13 cellular contexts compared by ENCODE assay signal in genomic region chr13:61136101-61136500, GRCh38.
"Had no signal": no experiment of that assay in that cellular context is flagged by ENCODE, and none has a peak within 500 bp of the region (broad histone marks: within the 10 kb centered on the region; RNA-seq: fewer than 3 reads in every experiment).

No MANE protein-coding gene starts in this region.

- DNase-seq: activated CD4-positive, alpha-beta T cell treated with anti-CD3 and anti-CD28 coated beads, Interleukin-2, amount 50 U/mL, for 4 hours; activated CD4-positive, CD25-positive, alpha-beta regulatory T cell treated with anti-CD3 and anti-CD28 coated beads, Interleukin-2, amount 50 U/mL, for 72 hours; activated naive CD4-positive, alpha-beta T cell treated with anti-CD3 and anti-CD28 coated beads, Interleukin-2, amount 50 U/mL, for 16 hours; activated T-cell treated with anti-CD3 and anti-CD28 coated beads, Interleukin-2, amount 50 U/mL, for 1 hour; effector memory CD8-positive, alpha-beta T cell; hypothalamus; naive thymus-derived CD8-positive, alpha-beta T cell; nucleus accumbens; stimulated activated CD4-positive, alpha-beta T cell treated with anti-CD3 and anti-CD28 coated beads, Interleukin-4, amount 100 ng/mL, for 4 hours; stimulated activated naive CD8-positive, alpha-beta T cell treated with anti-CD3 and anti-CD28 coated beads, Interleukin-15, amount 100 ng/mL, for 72 hours had no signal

- H3K4me3 ChIP-seq: prostate gland, skin epidermis had no signal

- ATAC-seq: effector memory CD8-positive, alpha-beta T cell; naive thymus-derived CD8-positive, alpha-beta T cell; stimulated activated naive CD8-positive, alpha-beta T cell treated with anti-CD3 and anti-CD28 coated beads, Interleukin-15, amount 100 ng/mL, for 72 hours had no signal

- H3K36me3 ChIP-seq: prostate gland had no signal

- H3K27ac ChIP-seq: epithelial cell of prostate, prostate gland, skin epidermis had no signal

- H3K4me1 ChIP-seq: prostate gland had no signal

- H3K9me3 ChIP-seq: prostate gland had no signal
